8 cellular contexts compared by ENCODE assay signal in genomic region chr17:14302421-14303099, GRCh38. TPM values are rescaled to one million over a fixed set of nuclear protein-coding genes. Genes with fewer than 3 reads are reported as not detected.
DNase-seq lines count a peak whose midpoint lies in the region; ATAC-seq and TF ChIP-seq lines count a peak whose summit lies in the region.

No MANE protein-coding gene starts in this region.

- ATAC-seq in left lung: peak; percentile 77

- H3K36me3 ChIP-seq in H7 (replicated peaks; ENCODE audit: control insufficient read depth, insufficient read depth, low read length) (no peaks in the 10 kb centered on the region), left lung (no peaks in the 10 kb centered on the region)

- H3K27ac ChIP-seq in left lung: peak overlapping the region; percentile 73 to 94

- intact Hi-C loops in left lung (cut with DNase I): loop anchor here in 1 of 2 donors (10.0 kb wide), 1 partner anchor 698 kb away; the partner anchor contains the start of gene HS3ST3A1

- H3K4me3 ChIP-seq in H7 (ENCODE audit: insufficient read depth, low read depth, low read length) (peak overlapping the region; percentile 58), left lung (peak overlapping the region; percentile 59 to 73)

- TF ChIP-seq CTCF in left lung (IDR thresholded peaks at IDR 0.05): peak; percentile 92 to 95

- peaks cover 11 to 72% of the 10 kb centered on the region in 2 donors for H3K4me1 ChIP-seq in left lung

- DNase-seq in GM04504 (ENCODE audit: low read depth): peak; percentile 79
- DNase-seq in H7: peak; percentile 90
- DNase-seq in NAMALWA (ENCODE audit: low spot score): peak; percentile 48
- DNase-seq in activated CD4-positive, alpha-beta T cell treated with anti-CD3 and anti-CD28 coated beads for 4 hours: peak; percentile 79 to 84
- DNase-seq in dedifferentiated amniotic fluid mesenchymal stem cell (ENCODE audit: extremely low spot score): peak; percentile 81
- DNase-seq in left lung: peak; percentile 88 to 98
- DNase-seq in stimulated activated CD4-positive, alpha-beta T cell treated with anti-CD3 and anti-CD28 coated beads, Interleukin-2, amount 100 ng/mL, for 24 hours: peak; percentile 85 to 86
- DNase-seq in NCI-H187 treated with DMSO at 0.1 percent for 48 hours (lab: John Stamatoyannopoulos, UW): no peak

- peaks cover 82% of the 10 kb centered on the region for H3K27me3 ChIP-seq in H7 (ENCODE audit: control insufficient read depth, insufficient read depth, low read length)
- peaks cover 37 to 99% of the 10 kb centered on the region in 2 donors for H3K27me3 ChIP-seq in left lung

- H3K9me3 ChIP-seq in left lung: no peaks in the 10 kb centered on the region

RNA-seq across cellular contexts. Expression of gene HS3ST3B1, which starts 1.7 kb away (rescaled TPM):
- total RNA-seq in H7 (2014; rRNA removed; shearing (Covaris generic)): 3.8 and 4.9 TPM in 2 replicates
- 1 to 10 TPM; 2.9 to 6.7 TPM for total RNA-seq in left lung
